9 cellular contexts compared by ENCODE assay signal in the genomic region with DNA sequence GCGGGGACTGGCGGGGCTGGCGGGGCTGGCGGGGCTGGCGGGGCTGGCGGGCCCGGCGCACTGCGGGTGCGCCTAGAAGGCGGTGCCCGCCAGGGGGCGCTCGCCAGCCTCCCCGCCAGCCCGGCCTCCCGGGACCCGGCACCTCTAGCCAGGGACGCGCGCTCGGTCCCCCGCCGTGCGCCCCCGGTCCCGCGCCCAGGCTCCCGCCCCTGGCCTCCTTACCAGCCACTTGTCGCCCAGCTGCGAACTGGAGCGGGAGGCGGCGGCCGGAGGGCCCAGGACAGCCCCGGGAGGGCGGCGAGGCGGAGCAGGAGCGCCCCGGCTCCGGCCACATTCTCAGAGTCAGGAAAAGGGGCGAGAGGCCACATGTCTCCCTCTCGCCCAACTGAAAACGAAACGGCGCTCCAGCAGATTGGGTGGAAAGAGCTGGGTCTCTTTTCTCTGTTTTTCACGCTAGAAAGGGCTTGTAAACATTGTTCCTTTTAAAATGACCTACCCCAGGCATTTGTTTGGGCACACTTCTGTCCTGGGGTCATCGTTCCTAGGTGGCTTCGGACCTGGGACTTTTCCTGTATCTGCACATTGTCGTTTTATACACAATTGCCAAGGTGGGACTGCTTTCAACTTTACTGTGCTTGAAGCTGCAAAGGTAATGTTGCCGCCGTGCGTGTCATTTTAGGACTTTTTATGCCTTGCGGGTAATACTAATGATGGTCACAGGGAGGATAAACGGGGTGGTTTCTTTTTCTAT. TPM values are rescaled to one million over a fixed set of nuclear protein-coding genes. Genes with fewer than 3 reads are reported as not detected.
DNase-seq lines count a peak whose midpoint lies in the region; ATAC-seq, FAIRE-seq and TF ChIP-seq lines count a peak whose summit lies in the region.
"Had no signal": no experiment of that assay in that cellular context is flagged by ENCODE, and none has a peak within 500 bp of the region (broad histone marks: within the 10 kb centered on the region; RNA-seq: fewer than 3 reads in every experiment).

No MANE protein-coding gene starts in this region.

- DNase-seq in Ammon's horn (ENCODE audit: low spot score) (peak; percentile 82), Right ventricle myocardium inferior (ENCODE audit: missing footprints) (peak; percentile 88), pancreas (peak; percentile 81 to 98 (median 86)), tibial artery (no peak)

- H3K9me3 Mint-ChIP-seq in activated naive CD8-positive, alpha-beta T cell (ENCODE audit: low read depth) = no peaks in the 10 kb centered on the region

- no peak for FAIRE-seq in pancreas (lab: Jason Lieb, UNC)
- FAIRE-seq: TTC549 had no signal

- peak overlapping the region; percentile 65 to 80 (median 70) for H3K4me3 ChIP-seq in pancreas
- peak overlapping the region; percentile 44 to 53 for H3K4me3 ChIP-seq in tibial artery

- peaks cover 30% of the 10 kb centered on the region for H3K36me3 Mint-ChIP-seq in activated naive CD8-positive, alpha-beta T cell

- no peaks in the 10 kb centered on the region for H3K27me3 ChIP-seq in pancreas
- H3K27me3 ChIP-seq in tibial artery = peaks cover 0 to 35% of the 10 kb centered on the region in 2 donors

- peaks cover 66% of the 10 kb centered on the region for H3K4me1 Mint-ChIP-seq in activated naive CD8-positive, alpha-beta T cell (ENCODE audit: low read depth)

- H3K9me3 ChIP-seq in pancreas (no peaks in the 10 kb centered on the region), tibial artery (no peaks in the 10 kb centered on the region)

- H3K4me3 Mint-ChIP-seq in activated naive CD8-positive, alpha-beta T cell = peak overlapping the region; percentile 99

- H3K27ac Mint-ChIP-seq in activated naive CD8-positive, alpha-beta T cell = peak overlapping the region; percentile 99

- H3K27ac ChIP-seq in pancreas = peak overlapping the region; percentile 69 to 88 (median 81)
- no peak overlapping the region for H3K27ac ChIP-seq in tibial artery

- ATAC-seq in GM19023 (IDR thresholded peaks at IDR 0.05; ENCODE audit: unreplicated experiment) (peak; percentile 94), HG03354 (IDR thresholded peaks at IDR 0.05; ENCODE audit: poor library complexity, severe bottlenecking, unreplicated experiment) (peak; percentile 93), SK-N-SH treated with all-trans-retinoic acid at 6 μM for 48 hours (peak; percentile 97), Right ventricle myocardium inferior (peak; percentile 81), pancreas (peak; percentile 90 to 95 (median 93))

- H3K4me1 ChIP-seq in pancreas (no peaks in the 10 kb centered on the region), tibial artery (peaks cover 0 to 11% (median 5%) of the 10 kb centered on the region in 4 donors)

- intact Hi-C loops in Right ventricle myocardium inferior (cut with DNase I) = loop anchor here (10.0 kb wide), 1 partner anchor 94 kb away; no protein-coding TSS in a partner anchor
- intact Hi-C loops in pancreas (cut with DNase I) = no loop called here
- intact Hi-C loops in tibial artery (cut with DNase I; ENCODE audit: low total_unique reads) = no loop called here

- H3K27me3 Mint-ChIP-seq in activated naive CD8-positive, alpha-beta T cell = no peaks in the 10 kb centered on the region

- WGBS in pancreas, 2 donors = 1 to 2% methylated on average over 33 to 56 of the region's 56 CpGs

- TF ChIP-seq CTCF in pancreas (IDR thresholded peaks at IDR 0.05) (peak; percentile 40 to 51 (median 46)), tibial artery (IDR thresholded peaks at IDR 0.05) (peak in 1 of 2 experiments; percentile 15)

- no peaks in the 10 kb centered on the region for H3K36me3 ChIP-seq in pancreas
- H3K36me3 ChIP-seq in tibial artery = no peaks in the 10 kb centered on the region

TF ChIP-seq in SK-N-SH treated with all-trans-retinoic acid at 6 μM for 48 hours, 23 proteins besides CTCF, POLR2A, EP300 and RAD21:
- TF ChIP-seq OSR1 (CRISPR knock-in tag; IDR thresholded peaks at IDR 0.05) (no peak), ZNF70 (CRISPR knock-in tag; IDR thresholded peaks at IDR 0.05) (peak; percentile 64; the same call in 1 of the 2 replicates)
- TF ChIP-seq, protein P1, sequence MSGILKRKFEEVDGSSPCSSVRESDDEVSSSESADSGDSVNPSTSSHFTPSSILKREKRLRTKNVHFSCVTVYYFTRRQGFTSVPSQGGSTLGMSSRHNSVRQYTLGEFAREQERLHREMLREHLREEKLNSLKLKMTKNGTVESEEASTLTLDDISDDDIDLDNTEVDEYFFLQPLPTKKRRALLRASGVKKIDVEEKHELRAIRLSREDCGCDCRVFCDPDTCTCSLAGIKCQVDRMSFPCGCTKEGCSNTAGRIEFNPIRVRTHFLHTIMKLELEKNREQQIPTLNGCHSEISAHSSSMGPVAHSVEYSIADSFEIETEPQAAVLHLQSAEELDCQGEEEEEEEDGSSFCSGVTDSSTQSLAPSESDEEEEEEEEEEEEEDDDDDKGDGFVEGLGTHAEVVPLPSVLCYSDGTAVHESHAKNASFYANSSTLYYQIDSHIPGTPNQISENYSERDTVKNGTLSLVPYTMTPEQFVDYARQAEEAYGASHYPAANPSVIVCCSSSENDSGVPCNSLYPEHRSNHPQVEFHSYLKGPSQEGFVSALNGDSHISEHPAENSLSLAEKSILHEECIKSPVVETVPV (CRISPR knock-in tag; IDR thresholded peaks at IDR 0.05) = no peak

RNA-seq across cellular contexts. Expression of a gene that starts 0.4 kb away (rescaled TPM):
- total RNA-seq in Right ventricle myocardium inferior (0.16 TPM), pancreas (1 to 10 TPM; 3.1 to 5.2 (median 3.5) TPM)
- polyA plus RNA-seq in pancreas = 1 to 10 TPM; 1.4 to 1.6 TPM

Comparison
In these comparisons a context has a peak if more than half of its experiments do, and no peak if none do; other contexts are left out.
1. DNase-seq: peak in Ammon's horn (single experiment), Right ventricle myocardium inferior (single experiment) and pancreas (6 of 6); none in tibial artery (0 of 2).
2. H3K27ac ChIP-seq: peak in pancreas (4 of 4); none in tibial artery (0 of 2).
3. Peak in every context shown above with its lines, with median percentiles within 50 percentile points of each other: ATAC-seq.